Comparison of ENCODE assay signal across 24 cellular contexts in the genomic region with DNA sequence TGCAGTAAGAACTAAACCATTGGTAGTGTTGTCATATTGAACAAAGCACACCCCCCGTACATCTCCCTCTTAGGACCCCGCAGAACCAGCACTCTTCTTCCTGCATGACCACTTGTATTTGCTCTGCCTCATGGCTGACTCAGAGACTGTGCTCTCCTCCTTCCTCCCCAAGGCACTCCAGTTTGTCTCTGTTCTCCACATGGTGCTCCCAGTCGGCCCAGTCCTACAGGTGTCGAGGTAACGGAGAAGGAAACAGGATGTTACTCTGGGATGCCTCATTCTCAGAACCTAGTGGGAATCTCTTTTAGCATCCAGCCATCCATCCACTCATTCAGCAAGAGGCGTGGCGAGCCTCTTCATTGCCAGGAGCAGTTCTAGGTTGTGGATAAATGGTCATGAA.
DNase-seq lines count a peak whose midpoint lies in the region; ATAC-seq, FAIRE-seq and TF ChIP-seq lines count a peak whose summit lies in the region.
"Had no signal": no experiment of that assay in that cellular context is flagged by ENCODE, and none has a peak within 500 bp of the region (broad histone marks: within the 10 kb centered on the region; RNA-seq: fewer than 3 reads in every experiment).

No MANE protein-coding gene starts in this region.

- no peak for TF ChIP-seq POLR2A in GM12892 (IDR thresholded peaks at IDR 0.05; ENCODE audit: low read depth, low read length)

- no peaks in the 10 kb centered on the region for H3K27me3 Mint-ChIP-seq in CD4-positive, alpha-beta memory T cell
- H3K27me3 Mint-ChIP-seq in activated naive CD8-positive, alpha-beta T cell treated with anti-CD3 and anti-CD28 coated beads, Interleukin-2, amount 50 U/mL, for 24 hours: no peaks in the 10 kb centered on the region
- H3K27me3 Mint-ChIP-seq in natural killer cell treated with Interleukin-12 subunit alpha and Interleukin-12 subunit beta and Interleukin-15 and Interleukin-18, amount 100 ng/mL, for 72 hours: no peaks in the 10 kb centered on the region
- H3K27me3 Mint-ChIP-seq: naive B cell, progenitor cell of endocrine pancreas had no signal

- no peaks in the 10 kb centered on the region for H3K4me1 ChIP-seq in CD4-positive, alpha-beta memory T cell (ENCODE audit: insufficient read depth, low read length)
- H3K4me1 ChIP-seq: SJCRH30 had no signal

- no peak for FAIRE-seq in GM12892 (lab: Jason Lieb, UNC)

- peaks cover 84 to 93% of the 10 kb centered on the region in 2 donors for H3K36me3 Mint-ChIP-seq in CD4-positive, alpha-beta memory T cell
- H3K36me3 Mint-ChIP-seq in activated naive CD8-positive, alpha-beta T cell treated with anti-CD3 and anti-CD28 coated beads, Interleukin-2, amount 50 U/mL, for 24 hours (ENCODE audit: low read depth): peaks cover 68% of the 10 kb centered on the region
- H3K36me3 Mint-ChIP-seq in natural killer cell treated with Interleukin-12 subunit alpha and Interleukin-12 subunit beta and Interleukin-15 and Interleukin-18, amount 100 ng/mL, for 72 hours: peaks cover 56% of the 10 kb centered on the region

- no peak for ATAC-seq in activated naive CD8-positive, alpha-beta T cell treated with anti-CD3 and anti-CD28 coated beads, Interleukin-2, amount 50 U/mL, for 24 hours
- peak in 1 of 2 donors; percentile 27 for ATAC-seq in natural killer cell treated with Interleukin-12 subunit alpha and Interleukin-12 subunit beta and Interleukin-15 and Interleukin-18, amount 100 ng/mL, for 72 hours
- ATAC-seq: activated T-cell treated with anti-CD3 and anti-CD28 coated beads, Interleukin-2, amount 50 U/mL, for 72 hours; Panc1 had no signal

- intact Hi-C loops in CD4-positive, alpha-beta memory T cell (cut with micrococcal nuclease): no loop called here

- H3K27ac Mint-ChIP-seq in CD4-positive, alpha-beta memory T cell: peak overlapping the region; percentile 21 to 81 (median 57)
- H3K27ac Mint-ChIP-seq in activated naive CD8-positive, alpha-beta T cell treated with anti-CD3 and anti-CD28 coated beads, Interleukin-2, amount 50 U/mL, for 24 hours: peak overlapping the region; percentile 65
- peak overlapping the region; percentile 66 to 79 for H3K27ac Mint-ChIP-seq in natural killer cell treated with Interleukin-12 subunit alpha and Interleukin-12 subunit beta and Interleukin-15 and Interleukin-18, amount 100 ng/mL, for 72 hours
- H3K27ac Mint-ChIP-seq: progenitor cell of endocrine pancreas had no signal

- CTCF ChIA-PET in CD4-positive, alpha-beta memory T cell (lab: Charles Lee; ENCODE audit: partially characterized antibody): interaction anchor here (1.6 to 3.3 kb wide), 3 partner anchors 10 to 35 kb away, joined by 5 to 14 read pairs (median 7); a partner anchor contains a TSS

- H3K36me3 ChIP-seq in CD4-positive, alpha-beta memory T cell (ENCODE audit: insufficient read depth, low read length): peaks cover 88% of the 10 kb centered on the region
- H3K36me3 ChIP-seq: SJCRH30, transverse colon had no signal

- DNase-seq in CD4-positive, alpha-beta memory T cell: no peak
- DNase-seq in HT1080 (ENCODE audit: low read depth) (peak; percentile 27), superior temporal gyrus (ENCODE audit: extremely low spot score) (no peak), nucleus accumbens (lab: John Stamatoyannopoulos, UW) (no peak), GM12892 (ENCODE audit: insufficient read length) (no peak)
- no peak for DNase-seq in activated naive CD8-positive, alpha-beta T cell treated with anti-CD3 and anti-CD28 coated beads, Interleukin-2, amount 50 U/mL, for 24 hours
- DNase-seq in natural killer cell treated with Interleukin-12 subunit alpha and Interleukin-12 subunit beta and Interleukin-15 and Interleukin-18, amount 100 ng/mL, for 72 hours (ENCODE audit: low spot score): no peak
- DNase-seq: activated CD4-positive, alpha-beta T cell treated with anti-CD3 and anti-CD28 coated beads, Interleukin-2, amount 50 U/mL, for 4 hours; activated T-cell treated with anti-CD3 and anti-CD28 coated beads, Interleukin-2, amount 50 U/mL, for 72 hours; COR-L47; DND-41; H7; KG1; mesendoderm; naive B cell; NCI-H187; NCI-H226; SJCRH30; stimulated activated naive CD4-positive, alpha-beta T cell treated with Interleukin-2 at 50 U/mL for 16 hours; T-helper 2 cell; transverse colon had no signal

- POLR2A ChIA-PET in CD4-positive, alpha-beta memory T cell (lab: Charles Lee; ENCODE audit: partially characterized antibody): no interaction called here

- H3K4me3 ChIP-seq in CD4-positive, alpha-beta memory T cell (ENCODE audit: low read length in 2 of 2): no peak overlapping the region
- H3K4me3 ChIP-seq: esophagus muscularis mucosa, SJCRH30, transverse colon had no signal

- no peak overlapping the region for H3K27ac ChIP-seq in CD4-positive, alpha-beta memory T cell (ENCODE audit: low read depth, low read length)
- H3K27ac ChIP-seq: esophagus muscularis mucosa, SJCRH30, transverse colon had no signal

- H3K9me3 ChIP-seq in CD4-positive, alpha-beta memory T cell (ENCODE audit: control insufficient read depth in 1 of 2, low read length in 2 of 2): no peaks in the 10 kb centered on the region
- H3K9me3 ChIP-seq: esophagus muscularis mucosa, SJCRH30, transverse colon had no signal

- H3K27me3 ChIP-seq in CD4-positive, alpha-beta memory T cell (ENCODE audit: insufficient read depth, low read length): no peaks in the 10 kb centered on the region
- H3K27me3 ChIP-seq: esophagus muscularis mucosa, SJCRH30, transverse colon had no signal

- H3K4me1 Mint-ChIP-seq in CD4-positive, alpha-beta memory T cell: peaks cover 2 to 7% (median 4%) of the 10 kb centered on the region in 4 donors
- H3K4me1 Mint-ChIP-seq in activated naive CD8-positive, alpha-beta T cell treated with anti-CD3 and anti-CD28 coated beads, Interleukin-2, amount 50 U/mL, for 24 hours: peaks cover 10% of the 10 kb centered on the region
- peaks cover 14 to 30% of the 10 kb centered on the region in 2 donors for H3K4me1 Mint-ChIP-seq in natural killer cell treated with Interleukin-12 subunit alpha and Interleukin-12 subunit beta and Interleukin-15 and Interleukin-18, amount 100 ng/mL, for 72 hours (ENCODE audit: low read depth in 2 of 2)

- no peak overlapping the region for H3K4me3 Mint-ChIP-seq in CD4-positive, alpha-beta memory T cell
- no peak overlapping the region for H3K4me3 Mint-ChIP-seq in activated naive CD8-positive, alpha-beta T cell treated with anti-CD3 and anti-CD28 coated beads, Interleukin-2, amount 50 U/mL, for 24 hours
- H3K4me3 Mint-ChIP-seq in natural killer cell treated with Interleukin-12 subunit alpha and Interleukin-12 subunit beta and Interleukin-15 and Interleukin-18, amount 100 ng/mL, for 72 hours: no peak overlapping the region
- H3K4me3 Mint-ChIP-seq: activated T-cell treated with anti-CD3 and anti-CD28 coated beads, Interleukin-2, amount 50 U/mL, for 72 hours had no signal

- no peaks in the 10 kb centered on the region for H3K9me3 Mint-ChIP-seq in CD4-positive, alpha-beta memory T cell
- no peaks in the 10 kb centered on the region for H3K9me3 Mint-ChIP-seq in activated naive CD8-positive, alpha-beta T cell treated with anti-CD3 and anti-CD28 coated beads, Interleukin-2, amount 50 U/mL, for 24 hours
- no peaks in the 10 kb centered on the region for H3K9me3 Mint-ChIP-seq in natural killer cell treated with Interleukin-12 subunit alpha and Interleukin-12 subunit beta and Interleukin-15 and Interleukin-18, amount 100 ng/mL, for 72 hours
- H3K9me3 Mint-ChIP-seq: activated T-cell treated with anti-CD3 and anti-CD28 coated beads, Interleukin-2, amount 50 U/mL, for 72 hours; naive B cell had no signal
